In the genomic region with DNA sequence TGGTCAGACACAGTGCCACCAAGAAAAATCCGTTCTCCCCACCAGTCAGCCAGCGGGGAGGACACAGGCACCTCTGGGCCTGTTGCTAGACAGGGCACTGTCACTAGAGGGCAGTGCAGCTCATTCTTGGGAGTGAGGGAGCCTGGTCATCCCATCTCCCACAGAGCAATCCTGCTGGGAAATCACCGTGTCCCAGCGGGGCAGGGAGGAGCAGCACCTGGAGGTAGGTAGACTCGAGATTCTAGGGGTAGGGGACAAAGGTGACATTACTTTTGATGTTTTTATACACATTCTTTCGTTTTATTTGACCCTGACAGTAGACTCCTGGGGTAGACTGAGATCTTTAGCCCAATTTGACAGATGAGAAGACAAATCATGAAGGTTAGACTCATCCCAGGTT, we compare ENCODE assay signal across 9 cellular contexts. TPM values are rescaled to one million over a fixed set of nuclear protein-coding genes. Genes with fewer than 3 reads are reported as not detected.
A peak's percentile ranks its signal among the peaks of the same experiment; 100 is the strongest.
DNase-seq lines count a peak whose midpoint lies in the region; ATAC-seq, FAIRE-seq and TF ChIP-seq lines count a peak whose summit lies in the region.
"Had no signal": no experiment of that assay in that cellular context is flagged by ENCODE, and none has a peak within 500 bp of the region (broad histone marks: within the 10 kb centered on the region; RNA-seq: fewer than 3 reads in every experiment).

No MANE protein-coding gene starts in this region.

- peak; percentile 76 for ATAC-seq in HG02870 (IDR thresholded peaks at IDR 0.05; ENCODE audit: unreplicated experiment)

- peak; percentile 2 to 4 for DNase-seq in NCI-H187 (lab: John Stamatoyannopoulos, UW)
- no peak for DNase-seq in NCI-H187 treated with DMSO at 0.1 percent for 48 hours (lab: John Stamatoyannopoulos, UW)
- peak; percentile 80 to 81 for DNase-seq in NCI-H2081 (lab: John Stamatoyannopoulos, UW)
- peak; percentile 79 for DNase-seq in WERI-Rb-1
- peak; percentile 60 to 78 for DNase-seq in breast epithelium (ENCODE audit: low spot score in 2 of 2)
- peak; percentile 87 for DNase-seq in kidney
- peak; percentile 33 for DNase-seq in stimulated activated CD4-positive, alpha-beta T cell treated with anti-CD3 and anti-CD28 coated beads, Interleukin-2, amount 100 ng/mL, for 4 hours (ENCODE audit: low read depth)

- H3K4me1 ChIP-seq in breast epithelium = no peaks in the 10 kb centered on the region
- no peaks in the 10 kb centered on the region for H3K4me1 ChIP-seq in kidney (ENCODE audit: control insufficient read depth in 1 of 2, insufficient read depth in 1 of 2, low read depth in 1 of 2, low read length in 2 of 2)
- H3K4me1 ChIP-seq: BLaER1 had no signal

- H3K27me3 ChIP-seq in WERI-Rb-1 (ENCODE audit: insufficient read depth, low read depth, severe bottlenecking) (peaks cover 81% of the 10 kb centered on the region), breast epithelium (peaks cover 0 to 11% of the 10 kb centered on the region in 2 donors)
- H3K27me3 ChIP-seq: BLaER1 had no signal

- intact Hi-C loops in breast epithelium (cut with DNase I; ENCODE audit: low total_unique reads) (loop anchor here (10.0 kb wide), 1 partner anchor 118 kb away; no protein-coding TSS in a partner anchor), kidney (cut with DNase I) (loop anchor here (5.0 to 10.0 kb wide), 2 partner anchors 48 to 121 kb away; no protein-coding TSS in a partner anchor)

- H3K27ac ChIP-seq in WERI-Rb-1 (no peak overlapping the region), breast epithelium (no peak overlapping the region), kidney (ENCODE audit: low read depth in 2 of 2, low read length in 2 of 2) (no peak overlapping the region)
- H3K27ac ChIP-seq: BLaER1 had no signal

- no peak overlapping the region for H3K9ac ChIP-seq in kidney (ENCODE audit: low read length in 2 of 2)
- H3K9ac ChIP-seq: BLaER1 had no signal

- H3K9me3 ChIP-seq in WERI-Rb-1 (ENCODE audit: severe bottlenecking) (no peaks in the 10 kb centered on the region), breast epithelium (no peaks in the 10 kb centered on the region), kidney (ENCODE audit: control insufficient read depth in 1 of 2, low read length in 2 of 2) (no peaks in the 10 kb centered on the region)
- H3K9me3 ChIP-seq: BLaER1 had no signal

- TF ChIP-seq POLR2A in breast epithelium (IDR thresholded peaks at IDR 0.05) = no peak

- no peak overlapping the region for H3K4me3 ChIP-seq in WERI-Rb-1 (ENCODE audit: low read depth, low read length)
- no peak overlapping the region for H3K4me3 ChIP-seq in breast epithelium
- H3K4me3 ChIP-seq in kidney (ENCODE audit: low read length in 2 of 2) = no peak overlapping the region
- H3K4me3 ChIP-seq: BLaER1 had no signal

- TF ChIP-seq CTCF in WERI-Rb-1 (IDR thresholded peaks at IDR 0.05; ENCODE audit: low read depth, low read length) (peak; percentile 96), breast epithelium (IDR thresholded peaks at IDR 0.05) (peak; percentile 74 to 91 (median 89)), kidney (IDR thresholded peaks at IDR 0.05; ENCODE audit: borderline replicate concordance, extremely low read depth, insufficient read depth) (peak; percentile 96)

- no peak for FAIRE-seq in kidney (lab: Jason Lieb, UNC)

- H3K36me3 ChIP-seq in WERI-Rb-1 (no peaks in the 10 kb centered on the region), breast epithelium (no peaks in the 10 kb centered on the region), kidney (ENCODE audit: control insufficient read depth in 1 of 2, insufficient read depth in 2 of 2, low read length in 2 of 2) (no peaks in the 10 kb centered on the region)
- H3K36me3 ChIP-seq: BLaER1 had no signal

RNA-seq across cellular contexts. Expression of gene CAMK1G, which starts 6.7 kb away (rescaled TPM):
- total RNA-seq in breast epithelium (1 to 10 TPM in 1 of 3 donors, under 1 TPM in 1, not detected in 1; 0.16 to 1.8 TPM), kidney (1.4 TPM)
- polyA plus RNA-seq in kidney (ENCODE audit: insufficient read depth, low read depth, low replicate concordance) = 5.5 TPM
